ENCODE assay signal across 11 cellular contexts in genomic region chr12:110247340-110248095, GRCh38. TPM values are rescaled to one million over a fixed set of nuclear protein-coding genes. Genes with fewer than 3 reads are reported as not detected.
DNase-seq lines count a peak whose midpoint lies in the region; ATAC-seq and TF ChIP-seq lines count a peak whose summit lies in the region.
"Had no signal": no experiment of that assay in that cellular context is flagged by ENCODE, and none has a peak within 500 bp of the region (broad histone marks: within the 10 kb centered on the region; RNA-seq: fewer than 3 reads in every experiment).

No MANE protein-coding gene starts in this region.

- ATAC-seq in left lung (peak; percentile 88), GM21515 (IDR thresholded peaks at IDR 0.05; ENCODE audit: unreplicated experiment) (no peak), GM21360 (IDR thresholded peaks at IDR 0.05; ENCODE audit: unreplicated experiment) (no peak)
- ATAC-seq: stimulated activated naive CD8-positive, alpha-beta T cell treated with anti-CD3 and anti-CD28 coated beads, Interleukin-15, Interleukin-2, amounts not matched to agents 100 U/mL and 50 U/mL, for 24 hours had no signal

- intact Hi-C loops in left lung (cut with DNase I), result no loop called here
- intact Hi-C loops in stomach (cut with DNase I; ENCODE audit: low total_unique reads), result no loop called here

- H3K36me3 ChIP-seq in left lung, result no peaks in the 10 kb centered on the region
- peaks cover 0 to 10% (median 3%) of the 10 kb centered on the region in 4 donors for H3K36me3 ChIP-seq in stomach

- TF ChIP-seq EP300 in stomach (IDR thresholded peaks at IDR 0.05), result no peak

- TF ChIP-seq CTCF in left lung (IDR thresholded peaks at IDR 0.05) (no peak), stomach (IDR thresholded peaks at IDR 0.05) (no peak)

- no peaks in the 10 kb centered on the region for H3K9me3 ChIP-seq in left lung
- no peaks in the 10 kb centered on the region for H3K9me3 ChIP-seq in stomach

- WGBS in stomach, 5 donors, result 25 to 47% (median 37%) methylated on average over 12 to 14 of the region's 14 CpGs

- no peak for TF ChIP-seq POLR2A in stomach (IDR thresholded peaks at IDR 0.05)

- peaks cover 6 to 19% of the 10 kb centered on the region in 2 donors for H3K4me1 ChIP-seq in left lung
- H3K4me1 ChIP-seq in stomach, result peaks cover 40 to 56% (median 46%) of the 10 kb centered on the region in 4 donors

- no peaks in the 10 kb centered on the region for H3K27me3 ChIP-seq in left lung
- H3K27me3 ChIP-seq in stomach, result no peaks in the 10 kb centered on the region

- DNase-seq in HK-2 (ENCODE audit: unreplicated experiment), result peak; percentile 64
- peak; percentile 40 for DNase-seq in cerebellar cortex (ENCODE audit: low spot score)
- DNase-seq in left lung, result peak in 1 of 2 donors; percentile 58
- peak; percentile 73 for DNase-seq in stomach
- DNase-seq in activated gamma-delta T cell (lab: John Stamatoyannopoulos, UW), result no peak
- no peak for DNase-seq in NCI-H226
- DNase-seq: RPMI8226; stimulated activated naive CD8-positive, alpha-beta T cell treated with anti-CD3 and anti-CD28 coated beads, Interleukin-15, Interleukin-2, amounts not matched to agents 100 U/mL and 50 U/mL, for 24 hours had no signal

- H3K27ac ChIP-seq in left lung, result peak overlapping the region; percentile 55 to 67
- H3K27ac ChIP-seq in stomach, result peak overlapping the region; percentile 71 to 84 (median 81)
- H3K27ac ChIP-seq: KMS-11 had no signal

- H3K4me3 ChIP-seq in left lung, result no peak overlapping the region
- H3K4me3 ChIP-seq in stomach, result no peak overlapping the region

RNA-seq across cellular contexts. Expression of gene ATP2A2, which starts 33.5 kb away (rescaled TPM):
- total RNA-seq in left lung (100 to 1,000 TPM; 204 to 258 TPM), stomach (100 to 1,000 TPM; 102 to 202 (median 118) TPM)
- polyA plus RNA-seq in stomach, result 10 to 100 TPM; 14.1 to 29.6 (median 23.7) TPM

Comparison
In these comparisons a context has a peak if more than half of its experiments do, and no peak if none do; other contexts are left out.
1. DNase-seq: peak in HK-2 (single experiment), cerebellar cortex (single experiment) and stomach (single experiment); none in activated gamma-delta T cell (single experiment) and NCI-H226 (single experiment).